In the genomic region with DNA sequence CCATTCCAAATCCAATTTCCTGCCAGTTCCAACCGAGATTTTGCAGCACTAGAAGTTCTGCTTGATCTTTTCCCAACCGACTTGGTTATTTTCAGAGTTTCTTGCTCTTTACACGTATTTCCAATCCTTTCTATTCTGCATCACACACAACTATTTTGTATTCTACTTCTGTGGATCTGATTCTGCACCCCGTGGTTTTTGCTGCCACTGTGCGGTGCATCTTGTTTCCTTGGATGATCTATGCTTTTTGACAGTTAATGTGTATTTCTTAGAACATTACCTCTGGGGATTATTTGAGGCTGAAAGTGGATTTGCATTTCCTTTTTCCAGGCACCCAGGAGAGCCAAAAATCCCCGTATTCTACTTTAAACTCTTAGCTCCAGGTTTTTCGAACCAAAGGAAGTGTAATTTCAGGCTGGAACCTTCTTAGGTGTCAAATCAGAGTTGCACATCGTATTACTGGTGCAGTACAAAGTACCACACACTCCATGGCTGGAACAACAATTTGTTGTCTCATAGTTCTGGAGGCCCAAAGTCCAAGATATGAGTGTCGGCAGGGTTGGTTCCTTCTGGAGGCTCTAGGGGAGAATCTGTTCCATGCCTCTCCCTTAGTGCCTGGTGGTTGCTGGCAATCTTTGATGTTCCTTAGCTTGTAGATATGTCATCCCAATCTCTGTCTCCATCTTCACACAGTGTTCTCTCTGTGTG, we compare ENCODE assay signal across 26 cellular contexts. TPM values are rescaled to one million over a fixed set of nuclear protein-coding genes. Genes with fewer than 3 reads are reported as not detected.
"Had no signal": no experiment of that assay in that cellular context is flagged by ENCODE, and none has a peak within 500 bp of the region (broad histone marks: within the 10 kb centered on the region; RNA-seq: fewer than 3 reads in every experiment).

No MANE protein-coding gene starts in this region.

- H3K4me3 ChIP-seq: breast epithelium, esophagus squamous epithelium, ovary, sigmoid colon, smooth muscle cell, suprapubic skin, tibial artery, upper lobe of right lung had no signal

- ATAC-seq: activated CD8-positive, alpha-beta T cell treated with anti-CD3 and anti-CD28 coated beads for 36 hours; left ventricle myocardium superior; stimulated activated naive B cell treated with anti-CD40 and anti-IgM and Interleukin-4, amounts not matched to agents 10 μg/mL and 1 μg/mL and 100 μg/mL, for 72 hours; upper lobe of right lung had no signal

- FAIRE-seq: islet of Langerhans had no signal

- H3K27me3 ChIP-seq: ovary had no signal

- H3K27ac ChIP-seq: breast epithelium, esophagus squamous epithelium, neutrophil, ovary, sigmoid colon, suprapubic skin, tibial artery, upper lobe of right lung had no signal

- H3K4me1 ChIP-seq: breast epithelium, esophagus squamous epithelium, sigmoid colon, tibial artery had no signal

- H3K36me3 ChIP-seq: breast epithelium, esophagus squamous epithelium, neutrophil, ovary, sigmoid colon, suprapubic skin, tibial artery, upper lobe of right lung had no signal

- DNase-seq: activated B cell treated with CpG ODN at 0.5 μM for 24 hours; activated CD4-positive, alpha-beta T cell treated with anti-CD3 and anti-CD28 coated beads, Interleukin-2, amount 50 U/mL, for 1 hour; activated CD8-positive, alpha-beta T cell treated with anti-CD3 and anti-CD28 coated beads for 36 hours; activated gamma-delta T cell treated with Interleukin-2 at 50 U/mL for 16 hours; activated naive CD4-positive, alpha-beta T cell treated with anti-CD3 and anti-CD28 coated beads, Interleukin-2, amount 50 U/mL, for 16 hours; activated T-cell treated with anti-CD3 and anti-CD28 coated beads for 4 hours; dermis blood vessel endothelial cell; effector CD4-positive, alpha-beta T cell; esophagus squamous epithelium; foreskin melanocyte; left ventricle myocardium superior; naive B cell; nephron progenitor cell; ovary; stimulated activated CD4-positive, alpha-beta T cell treated with anti-CD3 and anti-CD28 coated beads, Interleukin-1b, Interleukin-23, amount 100 ng/mL, for 48 hours; stimulated activated CD4-positive, alpha-beta T cell treated with anti-CD3 and anti-CD28 coated beads, Interleukin-4, amount 100 ng/mL, for 4 hours; stimulated activated naive B cell treated with anti-CD40 and anti-IgM and Interleukin-4, amounts not matched to agents 10 μg/mL and 1 μg/mL and 100 μg/mL, for 72 hours; T-helper 2 cell; upper lobe of right lung had no signal

- H3K4me2 ChIP-seq: smooth muscle cell had no signal

- H3K9me3 ChIP-seq: breast epithelium, esophagus squamous epithelium, neutrophil, ovary, sigmoid colon, suprapubic skin, tibial artery, upper lobe of right lung had no signal

RNA-seq across cellular contexts. Expression of a gene that starts 14.7 kb away (rescaled TPM):
- total RNA-seq: activated B cell treated with CpG ODN at 0.5 μM for 24 hours had no signal
